20 cellular contexts compared by ENCODE assay signal in genomic region chr1:178587975-178588374, GRCh38.
"Had no signal": no experiment of that assay in that cellular context is flagged by ENCODE, and none has a peak within 500 bp of the region (broad histone marks: within the 10 kb centered on the region; RNA-seq: fewer than 3 reads in every experiment).

No MANE protein-coding gene starts in this region.

- H3K36me3 ChIP-seq: colonic mucosa, lower lobe of right lung, right atrium auricular region, tibial nerve, vagina had no signal

- FAIRE-seq: frontal cortex had no signal

- H3K4me1 ChIP-seq: colonic mucosa, lower lobe of right lung, right atrium auricular region, tibial nerve, vagina had no signal

- H3K27ac ChIP-seq: colonic mucosa, lower lobe of right lung, right atrium auricular region, tibial nerve, vagina had no signal

- DNase-seq: activated CD4-positive, alpha-beta memory T cell treated with anti-CD3 and anti-CD28 coated beads, Interleukin-2, amount 10 ng/mL, durations not matched to agents 7 days and 5 days; activated CD4-positive, alpha-beta T cell treated with anti-CD3 and anti-CD28 coated beads for 48 hours; activated CD4-positive, CD25-positive, alpha-beta regulatory T cell; activated CD8-positive, alpha-beta memory T cell treated with anti-CD3 and anti-CD28 coated beads, Interleukin-2, amount 10 ng/mL, durations not matched to agents 7 days and 5 days; activated naive CD8-positive, alpha-beta T cell treated with anti-CD3 and anti-CD28 coated beads for 36 hours; amniotic stem cell; caudate nucleus; colonic mucosa; erythroblast; hypothalamus; islet precursor cell; lower lobe of right lung; stimulated activated CD4-positive, alpha-beta T cell treated with anti-CD3 and anti-CD28 coated beads, Interleukin-2, amount 100 ng/mL, for 24 hours; stimulated activated naive CD8-positive, alpha-beta T cell treated with anti-CD3 and anti-CD28 coated beads, Interleukin-15, Interleukin-2, amounts not matched to agents 100 U/mL and 50 U/mL, for 24 hours had no signal

- H3K27ac Mint-ChIP-seq: activated CD4-positive, alpha-beta memory T cell treated with anti-CD3 and anti-CD28 coated beads, Interleukin-2, amount 10 ng/mL, durations not matched to agents 7 days and 5 days; activated CD8-positive, alpha-beta memory T cell treated with anti-CD3 and anti-CD28 coated beads, Interleukin-2, amount 10 ng/mL, durations not matched to agents 7 days and 5 days; activated naive CD8-positive, alpha-beta T cell treated with anti-CD3 and anti-CD28 coated beads for 36 hours; mesothelial cell of epicardium; nephron had no signal

- H3K27me3 ChIP-seq: colonic mucosa, right atrium auricular region, tibial nerve, vagina had no signal

- H3K4me3 Mint-ChIP-seq: activated CD4-positive, alpha-beta memory T cell treated with anti-CD3 and anti-CD28 coated beads, Interleukin-2, amount 10 ng/mL, durations not matched to agents 7 days and 5 days; activated CD8-positive, alpha-beta memory T cell treated with anti-CD3 and anti-CD28 coated beads, Interleukin-2, amount 10 ng/mL, durations not matched to agents 7 days and 5 days; activated naive CD8-positive, alpha-beta T cell treated with anti-CD3 and anti-CD28 coated beads for 36 hours; mesothelial cell of epicardium; nephron had no signal

- H3K4me3 ChIP-seq: colonic mucosa, lower lobe of right lung, right atrium auricular region, tibial nerve, vagina had no signal

- H3K4me1 Mint-ChIP-seq: activated CD4-positive, alpha-beta memory T cell treated with anti-CD3 and anti-CD28 coated beads, Interleukin-2, amount 10 ng/mL, durations not matched to agents 7 days and 5 days; activated CD8-positive, alpha-beta memory T cell treated with anti-CD3 and anti-CD28 coated beads, Interleukin-2, amount 10 ng/mL, durations not matched to agents 7 days and 5 days; activated naive CD8-positive, alpha-beta T cell treated with anti-CD3 and anti-CD28 coated beads for 36 hours; mesothelial cell of epicardium; nephron had no signal

- ATAC-seq: activated CD8-positive, alpha-beta memory T cell treated with anti-CD3 and anti-CD28 coated beads, Interleukin-2, amount 10 ng/mL, durations not matched to agents 7 days and 5 days; lower lobe of right lung; stimulated activated naive CD8-positive, alpha-beta T cell treated with anti-CD3 and anti-CD28 coated beads, Interleukin-15, Interleukin-2, amounts not matched to agents 100 U/mL and 50 U/mL, for 24 hours had no signal

- H3K9me3 ChIP-seq: colonic mucosa, lower lobe of right lung, right atrium auricular region, tibial nerve, vagina had no signal

- H3K36me3 Mint-ChIP-seq: activated CD8-positive, alpha-beta memory T cell treated with anti-CD3 and anti-CD28 coated beads, Interleukin-2, amount 10 ng/mL, durations not matched to agents 7 days and 5 days; activated naive CD8-positive, alpha-beta T cell treated with anti-CD3 and anti-CD28 coated beads for 36 hours; mesothelial cell of epicardium had no signal

- H3K9me3 Mint-ChIP-seq: activated CD4-positive, alpha-beta memory T cell treated with anti-CD3 and anti-CD28 coated beads, Interleukin-2, amount 10 ng/mL, durations not matched to agents 7 days and 5 days had no signal
